In genomic region chr7:80830000-80830399, GRCh38 we compare ENCODE assay signal across 19 cellular contexts.
A peak's percentile ranks its signal among the peaks of the same experiment; 100 is the strongest.
DNase-seq lines count a peak whose midpoint lies in the region; ATAC-seq and TF ChIP-seq lines count a peak whose summit lies in the region.
"Had no signal": no experiment of that assay in that cellular context is flagged by ENCODE, and none has a peak within 500 bp of the region (broad histone marks: within the 10 kb centered on the region; RNA-seq: fewer than 3 reads in every experiment).

No MANE protein-coding gene starts in this region.

- H3K27ac ChIP-seq in breast epithelium: peak overlapping the region; percentile 17 to 30
- H3K27ac ChIP-seq in sigmoid colon: peak overlapping the region in 3 of 4 donors; percentile 18 to 74 (median 72)
- H3K27ac ChIP-seq: KMS-11 had no signal

- H3K36me3 ChIP-seq in breast epithelium (no peaks in the 10 kb centered on the region), sigmoid colon (no peaks in the 10 kb centered on the region)

- TF ChIP-seq EP300 in sigmoid colon (IDR thresholded peaks at IDR 0.05): no peak

- no peaks in the 10 kb centered on the region for H3K9me3 ChIP-seq in breast epithelium
- no peaks in the 10 kb centered on the region for H3K9me3 ChIP-seq in sigmoid colon
- H3K9me3 ChIP-seq: MG63 had no signal

- intact Hi-C loops in breast epithelium (cut with DNase I; ENCODE audit: low total_unique reads) (no loop called here), sigmoid colon (cut with DNase I) (no loop called here)

- TF ChIP-seq POLR2A in breast epithelium (IDR thresholded peaks at IDR 0.05) (no peak), sigmoid colon (IDR thresholded peaks at IDR 0.05) (no peak)

- DNase-seq in CD1c-positive myeloid dendritic cell (ENCODE audit: extremely low spot score): peak; percentile 76
- peak; percentile 73 for DNase-seq in NOMO-1 treated with DMSO at 0.1 percent for 48 hours (lab: John Stamatoyannopoulos, UW; ENCODE audit: unreplicated experiment)
- DNase-seq in breast epithelium (ENCODE audit: low spot score in 2 of 2): no peak
- no peak for DNase-seq in sigmoid colon
- DNase-seq in DMS114 treated with DMSO at 0.1 percent for 48 hours (lab: John Stamatoyannopoulos, UW; ENCODE audit: unreplicated experiment): no peak
- no peak for DNase-seq in HuH-7 (ENCODE audit: low spot score)
- no peak for DNase-seq in hippocampal formation (lab: John Stamatoyannopoulos, UW)
- DNase-seq: CD8-positive, alpha-beta T cell; DND-41; GDM1; MG63; NCI-H1436 treated with DMSO at 0.1 percent for 48 hours; NCI-H2081; NCI-H524; NK-92 treated with Interleukin-12 subunit alpha and Interleukin-12 subunit beta, amount 100 ng/mL, for 24 hours; SHP77 treated with DMSO at 0.1 percent for 48 hours; SW 1271 had no signal

- peaks cover 0 to 5% of the 10 kb centered on the region in 2 donors for H3K4me1 ChIP-seq in breast epithelium
- H3K4me1 ChIP-seq in sigmoid colon: peaks cover 0 to 91% (median 73%) of the 10 kb centered on the region in 4 donors

- H3K4me3 ChIP-seq in breast epithelium (no peak overlapping the region), sigmoid colon (no peak overlapping the region)
- H3K4me3 ChIP-seq: MG63 had no signal

- 70 to 78% methylated on average over 1 of the region's 1 CpG for WGBS in sigmoid colon, 2 donors

- no peak for ATAC-seq in HG02981 (IDR thresholded peaks at IDR 0.05; ENCODE audit: unreplicated experiment)
- ATAC-seq: CD8-positive, alpha-beta T cell had no signal

- TF ChIP-seq CTCF in breast epithelium (IDR thresholded peaks at IDR 0.05) (no peak), sigmoid colon (IDR thresholded peaks at IDR 0.05) (no peak)

- H3K27me3 ChIP-seq in breast epithelium (no peaks in the 10 kb centered on the region), sigmoid colon (no peaks in the 10 kb centered on the region)
- H3K27me3 ChIP-seq: MG63 had no signal

Comparison
In these comparisons a context has a peak if more than half of its experiments do, and no peak if none do; other contexts are left out.
1. DNase-seq: peak in CD1c-positive myeloid dendritic cell (single experiment) and NOMO-1 treated with DMSO at 0.1 percent for 48 hours (single experiment); none in breast epithelium (0 of 2), sigmoid colon (single experiment), DMS114 treated with DMSO at 0.1 percent for 48 hours (single experiment), HuH-7 (single experiment) and hippocampal formation (0 of 2).